ENCODE assay signal across 19 cellular contexts in genomic region chr10:69168493-69168892, GRCh38. TPM values are rescaled to one million over a fixed set of nuclear protein-coding genes. Genes with fewer than 3 reads are reported as not detected.
DNase-seq lines count a peak whose midpoint lies in the region; ATAC-seq, FAIRE-seq and TF ChIP-seq lines count a peak whose summit lies in the region.
"Had no signal": no experiment of that assay in that cellular context is flagged by ENCODE, and none has a peak within 500 bp of the region (broad histone marks: within the 10 kb centered on the region; RNA-seq: fewer than 3 reads in every experiment).

No MANE protein-coding gene starts in this region.

- no peaks in the 10 kb centered on the region for H3K27me3 Mint-ChIP-seq in activated naive CD8-positive, alpha-beta T cell
- H3K27me3 Mint-ChIP-seq in activated naive CD8-positive, alpha-beta T cell treated with anti-CD3 and anti-CD28 coated beads for 36 hours: no peaks in the 10 kb centered on the region
- H3K27me3 Mint-ChIP-seq in CD4-positive, CD25-positive, alpha-beta regulatory T cell: no peaks in the 10 kb centered on the region
- H3K27me3 Mint-ChIP-seq: CD8-positive, alpha-beta memory T cell had no signal

- no peak for TF ChIP-seq POLR2A in H54 (IDR thresholded peaks at IDR 0.05; ENCODE audit: low read depth, low read length)
- no peak for TF ChIP-seq POLR2A in thyroid gland (IDR thresholded peaks at IDR 0.05)
- no peak for TF ChIP-seq POLR2A in lower leg skin (IDR thresholded peaks at IDR 0.05)

- DNase-seq in activated naive CD8-positive, alpha-beta T cell treated with anti-CD3 and anti-CD28 coated beads for 36 hours: no peak
- no peak for DNase-seq in CD4-positive, CD25-positive, alpha-beta regulatory T cell
- DNase-seq in H54 (ENCODE audit: insufficient read length, low spot score) (no peak), thyroid gland (no peak), lower leg skin (ENCODE audit: low spot score in 2 of 2) (no peak)
- DNase-seq: C1 segment of cervical spinal cord; CD8-positive, alpha-beta memory T cell; DMS 273 treated with DMSO at 0.1 percent for 48 hours; DMS79; EL; GDM1; GM23248; H9 had no signal

- no peaks in the 10 kb centered on the region for H3K9me3 ChIP-seq in CD4-positive, CD25-positive, alpha-beta regulatory T cell (ENCODE audit: control insufficient read depth in 2 of 2, low read length in 2 of 2)
- no peaks in the 10 kb centered on the region for H3K9me3 ChIP-seq in thyroid gland

- no peak overlapping the region for H3K4me3 ChIP-seq in CD4-positive, CD25-positive, alpha-beta regulatory T cell (ENCODE audit: low read depth, low read length)
- H3K4me3 ChIP-seq in thyroid gland (replicated peaks in 1 of 3): no peak overlapping the region
- H3K4me3 ChIP-seq in lower leg skin (ENCODE audit: low read depth, poor library complexity, severe bottlenecking): no peak overlapping the region
- H3K4me3 ChIP-seq: GM12878, GM23248 had no signal

- H3K36me3 ChIP-seq in CD4-positive, CD25-positive, alpha-beta regulatory T cell (ENCODE audit: control insufficient read depth, insufficient read depth, low read length): peaks cover 77% of the 10 kb centered on the region
- H3K36me3 ChIP-seq in thyroid gland: peaks cover 26 to 27% of the 10 kb centered on the region in 2 donors

- peak overlapping the region; percentile 14 for H3K27ac ChIP-seq in CD4-positive, CD25-positive, alpha-beta regulatory T cell (ENCODE audit: insufficient read depth, low read length, poor library complexity, severe bottlenecking)
- no peak overlapping the region for H3K27ac ChIP-seq in thyroid gland
- H3K27ac ChIP-seq: GM23248 had no signal

- no peak for ATAC-seq in CD4-positive, CD25-positive, alpha-beta regulatory T cell (ENCODE audit: low read depth in 2 of 2)
- ATAC-seq: GM12878, HCT116 had no signal

- no peaks in the 10 kb centered on the region for H3K4me1 ChIP-seq in CD4-positive, CD25-positive, alpha-beta regulatory T cell (ENCODE audit: control insufficient read depth, insufficient read depth, low read length, poor library complexity, severe bottlenecking)
- H3K4me1 ChIP-seq in thyroid gland: no peaks in the 10 kb centered on the region

- H3K36me3 Mint-ChIP-seq in activated naive CD8-positive, alpha-beta T cell: no peaks in the 10 kb centered on the region
- peaks cover 1% of the 10 kb centered on the region for H3K36me3 Mint-ChIP-seq in activated naive CD8-positive, alpha-beta T cell treated with anti-CD3 and anti-CD28 coated beads for 36 hours
- peaks cover 17% of the 10 kb centered on the region for H3K36me3 Mint-ChIP-seq in CD4-positive, CD25-positive, alpha-beta regulatory T cell

- intact Hi-C loops in thyroid gland (cut with DNase I): no loop called here
- intact Hi-C loops in lower leg skin (cut with DNase I; ENCODE audit: low total_unique reads): no loop called here

- 94 to 96% methylated on average over 4 of the region's 4 CpGs for WGBS in thyroid gland, 2 donors
- 93 to 99% methylated on average over 4 of the region's 4 CpGs for WGBS in lower leg skin, 2 donors

- TF ChIP-seq CTCF in thyroid gland (IDR thresholded peaks at IDR 0.05) (no peak), lower leg skin (IDR thresholded peaks at IDR 0.05) (no peak)

- H3K4me1 Mint-ChIP-seq in activated naive CD8-positive, alpha-beta T cell (ENCODE audit: low read depth): no peaks in the 10 kb centered on the region
- peaks cover 3% of the 10 kb centered on the region for H3K4me1 Mint-ChIP-seq in activated naive CD8-positive, alpha-beta T cell treated with anti-CD3 and anti-CD28 coated beads for 36 hours
- H3K4me1 Mint-ChIP-seq in CD4-positive, CD25-positive, alpha-beta regulatory T cell: peaks cover 0 to 5% (median 2%) of the 10 kb centered on the region in 4 donors
- H3K4me1 Mint-ChIP-seq: CD8-positive, alpha-beta memory T cell; H9 had no signal

- peak overlapping the region; percentile 34 for H3K27ac Mint-ChIP-seq in activated naive CD8-positive, alpha-beta T cell
- no peak overlapping the region for H3K27ac Mint-ChIP-seq in activated naive CD8-positive, alpha-beta T cell treated with anti-CD3 and anti-CD28 coated beads for 36 hours
- H3K27ac Mint-ChIP-seq in CD4-positive, CD25-positive, alpha-beta regulatory T cell: peak overlapping the region in 1 of 3 donors; percentile 41
- H3K27ac Mint-ChIP-seq: H9 had no signal

- no peak overlapping the region for H3K4me3 Mint-ChIP-seq in activated naive CD8-positive, alpha-beta T cell
- no peak overlapping the region for H3K4me3 Mint-ChIP-seq in activated naive CD8-positive, alpha-beta T cell treated with anti-CD3 and anti-CD28 coated beads for 36 hours
- H3K4me3 Mint-ChIP-seq in CD4-positive, CD25-positive, alpha-beta regulatory T cell: no peak overlapping the region
- H3K4me3 Mint-ChIP-seq: CD8-positive, alpha-beta memory T cell; H9 had no signal

- peak; percentile 15 for FAIRE-seq in H54 (lab: Jason Lieb, UNC)
- FAIRE-seq: D721Med, GM12878, GM19239, H1 had no signal

- H3K27me3 ChIP-seq in CD4-positive, CD25-positive, alpha-beta regulatory T cell (ENCODE audit: control insufficient read depth, insufficient read depth, low read length): no peaks in the 10 kb centered on the region
- no peaks in the 10 kb centered on the region for H3K27me3 ChIP-seq in thyroid gland

- no peaks in the 10 kb centered on the region for H3K9me3 Mint-ChIP-seq in activated naive CD8-positive, alpha-beta T cell (ENCODE audit: low read depth)
- H3K9me3 Mint-ChIP-seq in activated naive CD8-positive, alpha-beta T cell treated with anti-CD3 and anti-CD28 coated beads for 36 hours: no peaks in the 10 kb centered on the region
- H3K9me3 Mint-ChIP-seq in CD4-positive, CD25-positive, alpha-beta regulatory T cell: no peaks in the 10 kb centered on the region
- H3K9me3 Mint-ChIP-seq: CD8-positive, alpha-beta memory T cell; H9 had no signal

RNA-seq across cellular contexts. Expression of gene SUPV3L1, which starts 11.5 kb away (rescaled TPM):
- total RNA-seq in activated naive CD8-positive, alpha-beta T cell treated with anti-CD3 and anti-CD28 coated beads for 36 hours: 10 to 100 TPM; 55.6 to 56.6 TPM
- 51.1 TPM for total RNA-seq in CD4-positive, CD25-positive, alpha-beta regulatory T cell
- polyA plus RNA-seq in CD4-positive, CD25-positive, alpha-beta regulatory T cell: 10 to 100 TPM in 3 of 4 donors, 1 to 10 TPM in 1; 9.8 to 27.2 (median 14.9) TPM
- total RNA-seq in thyroid gland (10 to 100 TPM; 25.1 to 31.6 (median 27.8) TPM), lower leg skin (10 to 100 TPM; 19.6 to 21.4 (median 20.4) TPM)

RNA-seq across cellular contexts. Expression of gene VPS26A, which starts 44.5 kb away (rescaled TPM):
- 10 to 100 TPM; 38.9 to 39.5 TPM for total RNA-seq in activated naive CD8-positive, alpha-beta T cell treated with anti-CD3 and anti-CD28 coated beads for 36 hours
- 45.7 TPM for total RNA-seq in CD4-positive, CD25-positive, alpha-beta regulatory T cell
- 10 to 100 TPM; 40.3 to 55.5 (median 43.0) TPM for polyA plus RNA-seq in CD4-positive, CD25-positive, alpha-beta regulatory T cell
- 10 to 100 TPM; 32.5 to 41.0 (median 36.7) TPM for total RNA-seq in thyroid gland
- 10 to 100 TPM; 32.3 to 36.3 (median 34.0) TPM for total RNA-seq in lower leg skin

RNA-seq across cellular contexts. Expression of gene HKDC1, which starts 51.6 kb away (rescaled TPM):
- total RNA-seq in activated naive CD8-positive, alpha-beta T cell treated with anti-CD3 and anti-CD28 coated beads for 36 hours: under 1 TPM in 1 of 2 experiments, not detected in 1; 0.28 TPM
- 11.1 TPM for total RNA-seq in CD4-positive, CD25-positive, alpha-beta regulatory T cell
- 1 to 10 TPM; 2.2 to 6.2 (median 4.4) TPM for polyA plus RNA-seq in CD4-positive, CD25-positive, alpha-beta regulatory T cell
- total RNA-seq in thyroid gland (10 to 100 TPM in 2 of 4 donors, 1 to 10 TPM in 2; 2.4 to 21.1 (median 8.5) TPM), lower leg skin (1 to 10 TPM in 1 of 4 donors, under 1 TPM in 2, not detected in 1; 0.04 to 1.4 (median 0.12) TPM)
- total RNA-seq: H9 had no signal
